ENCODE assay signal across 8 cellular contexts in genomic region chr13:99176309-99177276, GRCh38. TPM values are rescaled to one million over a fixed set of nuclear protein-coding genes. Genes with fewer than 3 reads are reported as not detected.
DNase-seq lines count a peak whose midpoint lies in the region; ATAC-seq and TF ChIP-seq lines count a peak whose summit lies in the region.

No MANE protein-coding gene starts in this region.

- no peaks in the 10 kb centered on the region for H3F3A ChIP-seq in PC-3 (ENCODE audit: low read length, unreplicated experiment)

- no peaks in the 10 kb centered on the region for H4K20me1 ChIP-seq in PC-3 (ENCODE audit: low read length)

- H2AFZ ChIP-seq in PC-3 (ENCODE audit: low read length): peak overlapping the region; percentile 68

- CTCF ChIA-PET in Caco-2 (lab: Charles Lee): interaction anchor here (0.6 to 1.8 kb wide), 15 partner anchors 10 to 261 kb away, joined by 3 to 23 read pairs (median 4); partner anchors contain the start of gene UBAC2
- CTCF ChIA-PET in PC-3 (lab: Charles Lee): interaction anchor here (0.5 to 1.6 kb wide), 7 partner anchors 20 to 260 kb away, joined by 3 to 29 read pairs (median 3); no protein-coding TSS in a partner anchor

- H3K9me3 Mint-ChIP-seq in Caco-2 (ENCODE audit: unreplicated experiment): no peaks in the 10 kb centered on the region

- H3K36me3 ChIP-seq in Caco-2 (ENCODE audit: control insufficient read depth, insufficient read depth, low read length) (no peaks in the 10 kb centered on the region), PC-3 (ENCODE audit: low read depth, low read length) (no peaks in the 10 kb centered on the region), neutrophil (no peaks in the 10 kb centered on the region)

- no peaks in the 10 kb centered on the region for H3K9me2 ChIP-seq in PC-3 (replicated peaks; ENCODE audit: low read length)

- intact Hi-C loops in Caco-2 (cut with micrococcal nuclease; ENCODE audit: unreplicated experiment): loop anchor here (1.0 kb wide), 2 partner anchors 90 to 261 kb away; no protein-coding TSS in a partner anchor
- intact Hi-C loops in PC-3 (cut with micrococcal nuclease): loop anchor here (1.0 to 2.0 kb wide), 2 partner anchors 90 to 260 kb away; no protein-coding TSS in a partner anchor

- H3K9me3 ChIP-seq in Caco-2: no peaks in the 10 kb centered on the region
- H3K9me3 ChIP-seq in PC-3 (ENCODE audit: low read length): no peaks in the 10 kb centered on the region
- H3K9me3 ChIP-seq in neutrophil: no peaks in the 10 kb centered on the region

- H3K4me1 ChIP-seq in Caco-2: peaks cover 5% of the 10 kb centered on the region; the same call in 1 of the 2 replicates
- H3K4me1 ChIP-seq in PC-3 (ENCODE audit: insufficient read depth, low read length): no peaks in the 10 kb centered on the region; the same call in 1 of the 2 replicates
- H3K4me1 ChIP-seq in neutrophil (ENCODE audit: control insufficient read depth in 1 of 2, insufficient read depth in 1 of 2, low read depth in 1 of 2, low read length in 1 of 2): peaks cover 18% of the 10 kb centered on the region in 2 experiments

- no peaks in the 10 kb centered on the region for H3K27me3 ChIP-seq in Caco-2 (replicated peaks; ENCODE audit: control insufficient read depth, insufficient read depth, low read length)
- no peaks in the 10 kb centered on the region for H3K27me3 ChIP-seq in PC-3 (ENCODE audit: low read length)
- H3K27me3 ChIP-seq in neutrophil: peaks cover 38% of the 10 kb centered on the region

- H3K4me3 Mint-ChIP-seq in Caco-2 (ENCODE audit: unreplicated experiment): no peak overlapping the region

- H3K4me2 ChIP-seq in PC-3 (ENCODE audit: low read length): peak overlapping the region; percentile 84

- no TSS peak for BruUV-seq in Caco-2 (replicated peaks; lab: Mats Ljungman, UMichigan)
- BruUV-seq in PC-3 (replicated peaks; lab: Mats Ljungman, UMichigan): no TSS peak

- no peaks in the 10 kb centered on the region for H3K79me2 ChIP-seq in PC-3 (ENCODE audit: low read length)

- POLR2A ChIA-PET in Caco-2 (lab: Charles Lee): interaction anchor here (0.6 to 1.0 kb wide), 3 partner anchors 24 to 235 kb away, joined by 3 to 5 read pairs (median 5); partner anchors contain the start of gene UBAC2
- POLR2A ChIA-PET in PC-3 (lab: Charles Lee; ENCODE audit: unreplicated experiment): interaction anchor here (0.6 kb wide), 1 partner anchor 51 kb away, joined by 3 read pairs; no protein-coding TSS in a partner anchor

- no peak overlapping the region for H3K4me3 ChIP-seq in Caco-2 (ENCODE audit: low read depth, low read length)
- peak overlapping the region; percentile 50; the same call in 1 of the 2 replicates for H3K4me3 ChIP-seq in PC-3 (ENCODE audit: low read length)
- no peak overlapping the region for H3K4me3 ChIP-seq in fibroblast of pulmonary artery (replicated peaks; ENCODE audit: low read depth, low read length)
- H3K4me3 ChIP-seq in neutrophil (ENCODE audit: low read depth in 1 of 2, low read length in 1 of 2): no peak overlapping the region

- ATAC-seq in GM21381 (IDR thresholded peaks at IDR 0.05; ENCODE audit: unreplicated experiment): peak; percentile 88
- ATAC-seq in PC-3: peak; percentile 99

- no peak overlapping the region for H3K27ac Mint-ChIP-seq in Caco-2 (ENCODE audit: unreplicated experiment)

- TF ChIP-seq CTCF in Caco-2 (IDR thresholded peaks at IDR 0.05; ENCODE audit: insufficient read depth in 1 of 2, low read depth in 1 of 2, low read length in 1 of 2, severe bottlenecking in 1 of 2, unreplicated experiment in 1 of 2): peak; percentile 96
- TF ChIP-seq CTCF in PC-3 (conservative IDR thresholded peaks at IDR 0.05; ENCODE audit: low read depth, low read length): peak; percentile 86
- peak; percentile 95 for TF ChIP-seq CTCF in fibroblast of pulmonary artery (IDR thresholded peaks at IDR 0.05; ENCODE audit: low read length, missing control alignments)
- TF ChIP-seq CTCF in neutrophil (IDR thresholded peaks at IDR 0.05): peak; percentile 83

- H3K4me1 Mint-ChIP-seq in Caco-2 (ENCODE audit: low read depth, unreplicated experiment): no peaks in the 10 kb centered on the region

- no peaks in the 10 kb centered on the region for H3K36me3 Mint-ChIP-seq in Caco-2 (ENCODE audit: insufficient read depth, unreplicated experiment)

- DNase-seq in Caco-2 (peak; percentile 83 to 90), HuH-7 (ENCODE audit: low spot score) (peak; percentile 45), PC-3 (peak; percentile 81), fibroblast of pulmonary artery (ENCODE audit: low read depth) (peak; percentile 67), substantia nigra (lab: John Stamatoyannopoulos, UW) (peak in 42 of 49 donors; percentile 1 to 71 (median 32))
- DNase-seq in activated T-cell treated with anti-CD3 and anti-CD28 coated beads, Interleukin-2, amount 50 U/mL, for 48 hours: peak; percentile 86 to 88

- H3K27me3 Mint-ChIP-seq in Caco-2 (ENCODE audit: insufficient read depth, unreplicated experiment): no peaks in the 10 kb centered on the region

- H3K9ac ChIP-seq in PC-3 (ENCODE audit: low read length): no peak overlapping the region

- no peak overlapping the region for H3K27ac ChIP-seq in PC-3 (ENCODE audit: low read length)
- no peak overlapping the region for H3K27ac ChIP-seq in neutrophil
- H3K27ac ChIP-seq in substantia nigra (ENCODE audit: low read depth, low read length, poor library complexity, severe bottlenecking): no peak overlapping the region

RNA-seq across cellular contexts. Expression of gene UBAC2, which starts 24.1 kb away (rescaled TPM):
- 91.3 and 103 TPM in 2 replicates for total RNA-seq in Caco-2 (2022)
- total RNA-seq in PC-3 (2014; rRNA removed): 34.5 and 37.1 TPM in 2 replicates

Comparison
In these comparisons a context has a peak if more than half of its experiments do, and no peak if none do; other contexts are left out.
1. DNase-seq: peak in every context shown above with its lines; median percentile 87 in activated T-cell treated with anti-CD3 and anti-CD28 coated beads, Interleukin-2, amount 50 U/mL, for 48 hours; 86 in Caco-2; 81 in PC-3; 67 in fibroblast of pulmonary artery; 45 in HuH-7; 32 in substantia nigra.